Comparison of ENCODE assay signal across 8 cellular contexts in the genomic region with DNA sequence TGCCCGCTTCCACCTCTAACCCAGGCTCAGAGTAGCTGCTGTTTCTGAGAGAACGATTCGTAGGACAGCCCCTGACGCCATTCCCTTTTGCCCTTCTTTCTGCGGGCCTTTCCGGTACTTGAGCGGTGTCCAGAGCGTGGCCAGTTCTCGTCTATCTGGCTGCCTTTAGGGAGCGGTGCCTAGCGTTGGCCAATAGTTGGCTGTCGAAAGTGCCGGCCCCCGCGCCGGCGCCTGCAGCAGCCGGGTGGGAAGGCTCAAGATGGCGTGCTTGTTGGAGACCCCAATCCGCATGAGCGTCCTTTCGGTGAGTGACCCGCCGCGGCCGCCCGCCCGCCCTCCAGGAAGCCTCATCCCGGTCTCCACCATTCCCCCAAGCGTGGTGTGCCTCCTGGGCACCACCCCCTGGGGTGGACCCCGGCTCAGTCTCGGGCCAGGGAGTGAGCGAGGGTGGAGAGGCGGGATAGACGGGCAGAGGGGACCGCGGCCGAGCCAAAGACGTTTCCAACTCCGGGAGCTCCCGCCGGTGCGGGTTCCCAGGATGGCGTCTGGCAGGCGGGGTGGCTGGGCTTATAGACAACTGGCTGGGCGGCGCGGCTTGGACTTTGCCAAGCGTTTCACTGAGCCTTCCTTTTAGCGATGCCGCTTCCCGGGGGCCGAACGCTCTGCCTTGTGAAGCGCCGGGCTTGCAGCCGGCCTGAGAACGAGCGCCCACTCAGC. TPM values are rescaled to one million over a fixed set of nuclear protein-coding genes. Genes with fewer than 3 reads are reported as not detected.
DNase-seq lines count a peak whose midpoint lies in the region; ATAC-seq, FAIRE-seq and TF ChIP-seq lines count a peak whose summit lies in the region.

Gene ARMC8 (plus strand): TSS at position 6 of the 717 bp plus-strand sequence. CDS start 254 bp downstream, at position 260.

- H3K36me3 ChIP-seq in HUES48 (ENCODE audit: control insufficient read depth, insufficient read depth, low read length) (peaks cover 26% of the 10 kb centered on the region), bronchial epithelial cell (ENCODE audit: control insufficient read depth, insufficient read depth, low read length) (no peaks in the 10 kb centered on the region)

- peak within 1 kb of the TSS; percentile 99 for H3K4me3 ChIP-seq in HUES48 (ENCODE audit: low read depth, low read length)
- peak within 1 kb of the TSS; percentile 62 for H3K4me3 ChIP-seq in bronchial epithelial cell (ENCODE audit: low read depth, low read length)
- H3K4me3 ChIP-seq in skin epidermis: peak within 1 kb of the TSS; percentile 68 to 98 (median 95)

- H3K9ac ChIP-seq in HUES48 (ENCODE audit: low read depth, low read length): peak within 1 kb of the TSS; percentile 100

- H3K27ac ChIP-seq in HUES48 (ENCODE audit: low read depth, low read length) (peak within 1 kb of the TSS; percentile 98), skin epidermis (peak within 1 kb of the TSS; percentile 84 to 99 (median 96))

- no peak for TF ChIP-seq CTCF in bronchial epithelial cell (IDR thresholded peaks at IDR 0.05; ENCODE audit: insufficient read depth, low read length, severe bottlenecking)

- DNase-seq in DMS153 treated with DMSO at 0.1 percent for 48 hours (lab: John Stamatoyannopoulos, UW; ENCODE audit: unreplicated experiment): peak; percentile 19
- DNase-seq in DMS153 (lab: John Stamatoyannopoulos, UW): no peak
- peak; percentile 8 to 55 for DNase-seq in SW 1271 (lab: John Stamatoyannopoulos, UW)
- no peak for DNase-seq in bronchial epithelial cell (ENCODE audit: low read depth)
- peak; percentile 70 for DNase-seq in iPS-NIHi11 (ENCODE audit: low spot score)

- H3K27me3 ChIP-seq in HUES48 (ENCODE audit: control insufficient read depth, insufficient read depth, low read length): peaks cover 17% of the 10 kb centered on the region
- H3K27me3 ChIP-seq in bronchial epithelial cell (ENCODE audit: control insufficient read depth, insufficient read depth, low read length): no peaks in the 10 kb centered on the region

- FAIRE-seq in bronchial epithelial cell (lab: Jason Lieb, UNC): no peak

- H3K9me3 ChIP-seq in HUES48 (ENCODE audit: control insufficient read depth, insufficient read depth, low read length): no peaks in the 10 kb centered on the region

- ATAC-seq in GM21515 (IDR thresholded peaks at IDR 0.05; ENCODE audit: unreplicated experiment): peak; percentile 55

- H3K4me1 ChIP-seq in HUES48 (ENCODE audit: control insufficient read depth, insufficient read depth, low read length): peaks cover 16% of the 10 kb centered on the region; the same call in 1 of the 2 replicates

RNA-seq across cellular contexts. Expression of gene ARMC8, which starts in this region (rescaled TPM):
- 29.5 and 33.0 TPM in 2 replicates for total RNA-seq in bronchial epithelial cell

Comparison
In these comparisons a context has a peak if more than half of its experiments do, and no peak if none do; other contexts are left out.
1. DNase-seq: peak in DMS153 treated with DMSO at 0.1 percent for 48 hours (single experiment), SW 1271 (2 of 2) and iPS-NIHi11 (single experiment); none in DMS153 (single experiment) and bronchial epithelial cell (single experiment).
2. Peak in every context shown above with its lines, with median percentiles within 50 percentile points of each other: H3K4me3 ChIP-seq.